ENCODE assay signal across 14 cellular contexts in the genomic region with DNA sequence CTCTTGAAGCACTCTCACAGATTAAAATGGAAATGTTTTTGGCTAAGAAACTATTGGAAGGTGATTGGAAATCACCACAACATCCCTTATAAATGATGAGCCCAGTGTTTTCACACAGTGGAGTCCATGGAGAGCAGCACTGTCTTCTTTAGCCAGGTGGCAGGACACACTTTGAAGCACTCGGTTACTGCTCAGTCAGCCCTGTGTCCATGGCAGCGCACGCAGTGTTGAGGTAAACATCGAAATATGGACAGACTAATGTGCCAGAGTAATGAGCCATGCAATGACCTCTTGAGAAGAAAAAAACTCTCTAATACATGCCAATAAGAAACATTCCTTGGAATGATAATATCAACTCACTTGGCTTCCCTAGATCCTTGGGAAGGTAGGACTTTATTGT.
DNase-seq lines count a peak whose midpoint lies in the region; ATAC-seq lines count a peak whose summit lies in the region.
"Had no signal": no experiment of that assay in that cellular context is flagged by ENCODE, and none has a peak within 500 bp of the region (broad histone marks: within the 10 kb centered on the region; RNA-seq: fewer than 3 reads in every experiment).

No MANE protein-coding gene starts in this region.

- no peak for ATAC-seq in activated T-helper 17 cell treated with anti-CD3 and anti-CD28 coated beads, Interleukin-2, amount 50 U/mL, for 72 hours (replicated peaks)
- ATAC-seq in left ventricle myocardium superior (peak; percentile 66), sciatic nerve (peak; percentile 74), GM21737 (IDR thresholded peaks at IDR 0.05; ENCODE audit: unreplicated experiment) (no peak)

- DNase-seq in NCI-H748 (lab: John Stamatoyannopoulos, UW; ENCODE audit: unreplicated experiment) (peak; percentile 21), NCI-H748 treated with DMSO at 0.1 percent for 48 hours (lab: John Stamatoyannopoulos, UW) (no peak), left ventricle myocardium superior (no peak), sciatic nerve (ENCODE audit: low spot score) (no peak), DMS114 treated with DMSO at 0.1 percent for 48 hours (lab: John Stamatoyannopoulos, UW; ENCODE audit: unreplicated experiment) (no peak), amniotic stem cell (lab: John Stamatoyannopoulos, UW) (no peak)
- DNase-seq: 8988T; activated gamma-delta T cell; EL; NCI-H146; nucleus accumbens; stimulated activated CD4-positive, alpha-beta T cell treated with anti-CD3 and anti-CD28 coated beads, Interleukin-4, amount 100 ng/mL, for 1 hour had no signal

- H3K27me3 Mint-ChIP-seq in activated T-helper 17 cell treated with anti-CD3 and anti-CD28 coated beads, Interleukin-2, amount 50 U/mL, for 72 hours, result no peaks in the 10 kb centered on the region

- intact Hi-C loops in left ventricle myocardium superior (cut with micrococcal nuclease) (no loop called here), sciatic nerve (cut with DNase I) (no loop called here)

- peaks cover 3% of the 10 kb centered on the region for H3K9me3 Mint-ChIP-seq in activated T-helper 17 cell treated with anti-CD3 and anti-CD28 coated beads, Interleukin-2, amount 50 U/mL, for 72 hours

- peak overlapping the region; percentile 84 for H3K27ac Mint-ChIP-seq in activated T-helper 17 cell treated with anti-CD3 and anti-CD28 coated beads, Interleukin-2, amount 50 U/mL, for 72 hours

- peaks cover 72% of the 10 kb centered on the region for H3K4me1 Mint-ChIP-seq in activated T-helper 17 cell treated with anti-CD3 and anti-CD28 coated beads, Interleukin-2, amount 50 U/mL, for 72 hours

- peaks cover 100% of the 10 kb centered on the region for H3K36me3 Mint-ChIP-seq in activated T-helper 17 cell treated with anti-CD3 and anti-CD28 coated beads, Interleukin-2, amount 50 U/mL, for 72 hours (ENCODE audit: low read depth)

- peak overlapping the region; percentile 67 for H3K4me3 Mint-ChIP-seq in activated T-helper 17 cell treated with anti-CD3 and anti-CD28 coated beads, Interleukin-2, amount 50 U/mL, for 72 hours

Comparison
In these comparisons a context has a peak if more than half of its experiments do, and no peak if none do; other contexts are left out.
1. ATAC-seq: peak in left ventricle myocardium superior (single experiment) and sciatic nerve (single experiment); none in activated T-helper 17 cell treated with anti-CD3 and anti-CD28 coated beads, Interleukin-2, amount 50 U/mL, for 72 hours (single experiment) and GM21737 (single experiment).